9 cellular contexts compared by ENCODE assay signal in genomic region chr7:87926581-87927461, GRCh38. TPM values are rescaled to one million over a fixed set of nuclear protein-coding genes. Genes with fewer than 3 reads are reported as not detected.
DNase-seq lines count a peak whose midpoint lies in the region; ATAC-seq and TF ChIP-seq lines count a peak whose summit lies in the region.
"Had no signal": no experiment of that assay in that cellular context is flagged by ENCODE, and none has a peak within 500 bp of the region (broad histone marks: within the 10 kb centered on the region; RNA-seq: fewer than 3 reads in every experiment).

No MANE protein-coding gene starts in this region.

- no peaks in the 10 kb centered on the region for H3F3A ChIP-seq in SU-DHL-6 (ENCODE audit: insufficient read depth)

- DNase-seq in G401 (ENCODE audit: low spot score) (peak; percentile 77), non-pigmented ciliary epithelial cell (ENCODE audit: low read depth) (peak; percentile 67), right cardiac atrium (no peak), globus pallidus (ENCODE audit: low spot score) (no peak), COR-L47 (lab: John Stamatoyannopoulos, UW) (no peak)

- H3K4me1 ChIP-seq in right cardiac atrium (ENCODE audit: control insufficient read depth, insufficient read depth, low read length), result no peaks in the 10 kb centered on the region

- no peaks in the 10 kb centered on the region for H3K9me2 ChIP-seq in SU-DHL-6 (replicated peaks; ENCODE audit: insufficient read depth, low read length)

- ATAC-seq in GM19438 (IDR thresholded peaks at IDR 0.05; ENCODE audit: low read depth, unreplicated experiment) (peak; percentile 99), HG03342 (IDR thresholded peaks at IDR 0.05; ENCODE audit: unreplicated experiment) (peak; percentile 98), right cardiac atrium (no peak)

- H3K36me3 ChIP-seq in SU-DHL-6 (ENCODE audit: low read length), result no peaks in the 10 kb centered on the region

- H3K4me3 ChIP-seq in SU-DHL-6 (ENCODE audit: insufficient read depth, low read length, poor library complexity, severe bottlenecking), result no peak overlapping the region
- H3K4me3 ChIP-seq in right cardiac atrium (ENCODE audit: low read length), result no peak overlapping the region
- H3K4me3 ChIP-seq: dorsolateral prefrontal cortex had no signal

- H2AFZ ChIP-seq in SU-DHL-6 (ENCODE audit: low read depth, low read length, severe bottlenecking), result no peak overlapping the region

- in situ Hi-C loops in G401 (cut with HindIII; ENCODE audit: low sequenced_read_pairs), result no loop called here

- H3K79me2 ChIP-seq in SU-DHL-6 (ENCODE audit: insufficient read depth, low read length), result no peaks in the 10 kb centered on the region

- intact Hi-C loops in right cardiac atrium (cut with DNase I), result no loop called here

- 52% methylated on average over 6 of the region's 6 CpGs for WGBS in right cardiac atrium

- H3K27me3 ChIP-seq in SU-DHL-6 (ENCODE audit: low read length) (no peaks in the 10 kb centered on the region), right cardiac atrium (ENCODE audit: control insufficient read depth, insufficient read depth) (no peaks in the 10 kb centered on the region)
- H3K27me3 ChIP-seq: dorsolateral prefrontal cortex had no signal

- H4K20me1 ChIP-seq in SU-DHL-6 (ENCODE audit: low read depth, low read length), result no peaks in the 10 kb centered on the region

- H3K9me3 ChIP-seq in SU-DHL-6 (ENCODE audit: insufficient read depth, low read length), result no peaks in the 10 kb centered on the region
- H3K9me3 ChIP-seq in right cardiac atrium (ENCODE audit: control insufficient read depth, low read length), result no peaks in the 10 kb centered on the region

- H3K9ac ChIP-seq in SU-DHL-6 (ENCODE audit: low read length), result no peak overlapping the region

- TF ChIP-seq CTCF in SU-DHL-6 (IDR thresholded peaks at IDR 0.05; ENCODE audit: insufficient read depth, low read length, poor library complexity, severe bottlenecking), result peak; percentile 53

- H3K27ac ChIP-seq in SU-DHL-6 (ENCODE audit: low read depth, low read length) (no peak overlapping the region), right cardiac atrium (ENCODE audit: low read length) (no peak overlapping the region)
- H3K27ac ChIP-seq: dorsolateral prefrontal cortex had no signal

- no peak overlapping the region for H3K4me2 ChIP-seq in SU-DHL-6 (ENCODE audit: low read depth, low read length, poor library complexity, severe bottlenecking)

RNA-seq across cellular contexts. Expression of gene ADAM22, which starts 7.2 kb away (rescaled TPM):
- 3.9 and 5.5 TPM in 2 replicates for total RNA-seq in G401 (2014; rRNA removed; shearing (Covaris generic))
- total RNA-seq in right cardiac atrium, result 1 to 10 TPM; 2.5 to 5.6 (median 3.9) TPM
- polyA plus RNA-seq in right cardiac atrium, result 0.57 TPM

RNA-seq across cellular contexts. Expression of gene DBF4, which starts 50.5 kb away (rescaled TPM):
- 65.6 and 77.7 TPM in 2 replicates for total RNA-seq in G401 (2014; rRNA removed; shearing (Covaris generic))
- 1 to 10 TPM; 2.2 to 2.8 (median 2.5) TPM for total RNA-seq in right cardiac atrium
- 1.6 TPM for polyA plus RNA-seq in right cardiac atrium

RNA-seq across cellular contexts. Expression of gene SLC25A40, which starts 50.7 kb away (rescaled TPM):
- 13.0 and 20.4 TPM in 2 replicates for total RNA-seq in G401 (2014; rRNA removed; shearing (Covaris generic))
- total RNA-seq in right cardiac atrium, result 10 to 100 TPM; 25.7 to 28.4 (median 27.1) TPM
- polyA plus RNA-seq in right cardiac atrium, result 8.6 TPM

Comparison
In these comparisons a context has a peak if more than half of its experiments do, and no peak if none do; other contexts are left out.
1. DNase-seq: peak in G401 (single experiment) and non-pigmented ciliary epithelial cell (single experiment); none in right cardiac atrium (0 of 3), globus pallidus (single experiment) and COR-L47 (single experiment).
2. ATAC-seq: peak in GM19438 (single experiment) and HG03342 (single experiment); none in right cardiac atrium (0 of 2).
3. RNA of gene DBF4, which starts 50.5 kb away (total RNA-seq): 65.6 to 77.7 TPM in G401; 2.2 to 2.8 TPM in right cardiac atrium; every median in the first group is over 10 times any median in the second.